Comparison of ENCODE assay signal across 9 cellular contexts in genomic region chr2:24050041-24050655, GRCh38.
DNase-seq lines count a peak whose midpoint lies in the region; ATAC-seq, FAIRE-seq and TF ChIP-seq lines count a peak whose summit lies in the region.
"Had no signal": no experiment of that assay in that cellular context is flagged by ENCODE, and none has a peak within 500 bp of the region (broad histone marks: within the 10 kb centered on the region; RNA-seq: fewer than 3 reads in every experiment).

No MANE protein-coding gene starts in this region.

- H3K9me3 ChIP-seq in neuron (ENCODE audit: low read length), result no peaks in the 10 kb centered on the region

- H3K36me3 ChIP-seq in neuron (ENCODE audit: insufficient read depth, low read length), result peaks cover 5% of the 10 kb centered on the region

- peak overlapping the region; percentile 63 for H3K27ac ChIP-seq in VCaP

- peak; percentile 42 for DNase-seq in DMS 273 (lab: John Stamatoyannopoulos, UW; ENCODE audit: unreplicated experiment)
- DNase-seq in DMS 273 treated with DMSO at 0.1 percent for 48 hours (lab: John Stamatoyannopoulos, UW), result no peak
- DNase-seq in fibroblast of pulmonary artery (ENCODE audit: low read depth), result peak; percentile 21
- no peak for DNase-seq in HTR-8/SVneo (ENCODE audit: insufficient read length, low spot score)

- peak overlapping the region; percentile 70 for H3K4me3 ChIP-seq in fibroblast of pulmonary artery (replicated peaks; ENCODE audit: low read depth, low read length)
- peak overlapping the region; percentile 62 for H3K4me3 ChIP-seq in neuron (ENCODE audit: low read length)

- peaks cover 15% of the 10 kb centered on the region for H3K4me1 ChIP-seq in neuron (ENCODE audit: insufficient read depth, low read length)

- no peaks in the 10 kb centered on the region for H3K27me3 ChIP-seq in neuron (ENCODE audit: insufficient read depth, low read length)

- H2AFZ ChIP-seq in neuron (ENCODE audit: low read depth, low read length), result peak overlapping the region; percentile 62

- FAIRE-seq in HTR-8/SVneo (lab: Jason Lieb, UNC), result no peak
- FAIRE-seq: A204.1 had no signal

- ATAC-seq in GM18858 (IDR thresholded peaks at IDR 0.05; ENCODE audit: unreplicated experiment) (no peak), HG02588 (IDR thresholded peaks at IDR 0.05; ENCODE audit: unreplicated experiment) (no peak)

- TF ChIP-seq CTCF in VCaP (conservative IDR thresholded peaks at IDR 0.05), result no peak
- TF ChIP-seq CTCF in fibroblast of pulmonary artery (IDR thresholded peaks at IDR 0.05; ENCODE audit: low read length, missing control alignments), result no peak

Comparison
In these comparisons a context has a peak if more than half of its experiments do, and no peak if none do; other contexts are left out.
1. DNase-seq: peak in DMS 273 (single experiment) and fibroblast of pulmonary artery (single experiment); none in DMS 273 treated with DMSO at 0.1 percent for 48 hours (single experiment) and HTR-8/SVneo (single experiment).